In the genomic region with DNA sequence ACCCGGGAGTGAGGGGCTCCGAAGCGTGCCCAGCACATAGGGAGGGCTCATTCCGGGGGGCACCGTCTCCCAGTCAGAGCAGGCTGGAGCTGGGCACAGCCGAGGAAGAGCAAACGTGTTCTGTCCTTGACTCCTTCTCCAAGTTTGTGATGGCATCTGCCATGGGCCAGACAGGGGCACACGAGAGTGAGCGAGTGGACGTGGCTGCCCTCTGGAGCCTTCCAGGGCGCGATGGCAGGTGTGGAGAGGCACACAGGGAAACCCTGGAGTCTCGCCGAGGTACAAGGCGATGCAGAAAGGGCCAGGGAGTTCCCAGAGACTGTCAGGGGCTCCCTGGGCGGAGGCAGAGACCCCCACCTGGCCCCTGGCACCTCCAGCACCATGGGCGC, we compare ENCODE assay signal across 38 cellular contexts. TPM values are rescaled to one million over a fixed set of nuclear protein-coding genes. Genes with fewer than 3 reads are reported as not detected.
"Had no signal": no experiment of that assay in that cellular context is flagged by ENCODE, and none has a peak within 500 bp of the region (broad histone marks: within the 10 kb centered on the region; RNA-seq: fewer than 3 reads in every experiment).

No MANE protein-coding gene starts in this region.

- H3K27ac ChIP-seq: brain microvascular endothelial cell, gastroesophageal sphincter, neutrophil, sigmoid colon, suprapubic skin, tibial nerve had no signal

- H3K9me3 Mint-ChIP-seq: activated CD4-positive, alpha-beta memory T cell treated with anti-CD3 and anti-CD28 coated beads, Interleukin-2, amount 10 ng/mL, durations not matched to agents 7 days and 5 days; activated CD4-positive, alpha-beta T cell treated with anti-CD3 and anti-CD28 coated beads, Interleukin-2, amount 10 ng/mL, durations not matched to agents 7 days and 5 days; activated naive CD4-positive, alpha-beta T cell treated with anti-CD3 and anti-CD28 coated beads, Interleukin-2, amount 10 ng/mL, durations not matched to agents 7 days and 5 days; activated naive CD8-positive, alpha-beta T cell treated with anti-CD3 and anti-CD28 coated beads, Interleukin-2, amount 10 ng/mL, durations not matched to agents 7 days and 5 days; activated T-cell treated with anti-CD3 and anti-CD28 coated beads, Interleukin-2, amount 50 U/mL, for 24 hours; natural killer cell; stimulated activated naive B cell treated with anti-CD40 and anti-IgM and Interleukin-4, amounts not matched to agents 10 μg/mL and 1 μg/mL and 100 μg/mL, for 72 hours had no signal

- H3K36me3 Mint-ChIP-seq: activated naive CD4-positive, alpha-beta T cell treated with anti-CD3 and anti-CD28 coated beads, Interleukin-2, amount 10 ng/mL, durations not matched to agents 7 days and 5 days; activated naive CD8-positive, alpha-beta T cell treated with anti-CD3 and anti-CD28 coated beads, Interleukin-2, amount 10 ng/mL, durations not matched to agents 7 days and 5 days; immature natural killer cell; natural killer cell; stimulated activated naive B cell treated with anti-CD40 and anti-IgM and Interleukin-4, amounts not matched to agents 10 μg/mL and 1 μg/mL and 100 μg/mL, for 72 hours; WTC11 had no signal

- H3K4me3 Mint-ChIP-seq: activated CD4-positive, alpha-beta memory T cell treated with anti-CD3 and anti-CD28 coated beads, Interleukin-2, amount 10 ng/mL, durations not matched to agents 7 days and 5 days; activated CD4-positive, alpha-beta T cell treated with anti-CD3 and anti-CD28 coated beads, Interleukin-2, amount 10 ng/mL, durations not matched to agents 7 days and 5 days; activated naive CD4-positive, alpha-beta T cell treated with anti-CD3 and anti-CD28 coated beads, Interleukin-2, amount 10 ng/mL, durations not matched to agents 7 days and 5 days; activated naive CD8-positive, alpha-beta T cell treated with anti-CD3 and anti-CD28 coated beads, Interleukin-2, amount 10 ng/mL, durations not matched to agents 7 days and 5 days; activated T-cell treated with anti-CD3 and anti-CD28 coated beads, Interleukin-2, amount 50 U/mL, for 24 hours; immature natural killer cell; natural killer cell; stimulated activated naive B cell treated with anti-CD40 and anti-IgM and Interleukin-4, amounts not matched to agents 10 μg/mL and 1 μg/mL and 100 μg/mL, for 72 hours; WTC11 had no signal

- H3K27ac Mint-ChIP-seq: activated CD4-positive, alpha-beta memory T cell treated with anti-CD3 and anti-CD28 coated beads, Interleukin-2, amount 10 ng/mL, durations not matched to agents 7 days and 5 days; activated CD4-positive, alpha-beta T cell treated with anti-CD3 and anti-CD28 coated beads, Interleukin-2, amount 10 ng/mL, durations not matched to agents 7 days and 5 days; activated naive CD4-positive, alpha-beta T cell treated with anti-CD3 and anti-CD28 coated beads, Interleukin-2, amount 10 ng/mL, durations not matched to agents 7 days and 5 days; activated naive CD8-positive, alpha-beta T cell treated with anti-CD3 and anti-CD28 coated beads, Interleukin-2, amount 10 ng/mL, durations not matched to agents 7 days and 5 days; activated T-cell treated with anti-CD3 and anti-CD28 coated beads, Interleukin-2, amount 50 U/mL, for 24 hours; immature natural killer cell; natural killer cell; stimulated activated naive B cell treated with anti-CD40 and anti-IgM and Interleukin-4, amounts not matched to agents 10 μg/mL and 1 μg/mL and 100 μg/mL, for 72 hours; WTC11 had no signal

- H3K9me3 ChIP-seq: gastroesophageal sphincter, neutrophil, sigmoid colon, suprapubic skin, tibial nerve had no signal

- H3K36me3 ChIP-seq: brain microvascular endothelial cell, gastroesophageal sphincter, neutrophil, sigmoid colon, suprapubic skin, tibial nerve had no signal

- DNase-seq: activated CD4-positive, alpha-beta memory T cell treated with anti-CD3 and anti-CD28 coated beads, Interleukin-2, amount 10 ng/mL, durations not matched to agents 7 days and 5 days; activated CD4-positive, alpha-beta T cell treated with anti-CD3 and anti-CD28 coated beads for 1 hour; activated CD4-positive, alpha-beta T cell treated with anti-CD3 and anti-CD28 coated beads, Interleukin-2, amount 10 ng/mL, durations not matched to agents 7 days and 5 days; activated CD8-positive, alpha-beta memory T cell treated with anti-CD3 and anti-CD28 coated beads, Interleukin-2, amount 50 U/mL, for 48 hours; activated gamma-delta T cell; activated naive CD4-positive, alpha-beta T cell treated with anti-CD3 and anti-CD28 coated beads, Interleukin-2, amount 10 ng/mL, durations not matched to agents 7 days and 5 days; activated naive CD8-positive, alpha-beta T cell treated with anti-CD3 and anti-CD28 coated beads, Interleukin-2, amount 10 ng/mL, durations not matched to agents 7 days and 5 days; activated T-cell treated with anti-CD3 and anti-CD28 coated beads, Interleukin-2, amount 50 U/mL, for 24 hours; amniotic stem cell; central memory CD4-positive, alpha-beta T cell; hypothalamus; immature natural killer cell; kidney; left colon; natural killer cell; sigmoid colon; stimulated activated CD4-positive, alpha-beta T cell treated with anti-CD3 and anti-CD28 coated beads, Interleukin-1b, Interleukin-23, amount 100 ng/mL, for 48 hours; stimulated activated CD4-positive, alpha-beta T cell treated with anti-CD3 and anti-CD28 coated beads, Interleukin-4, amount 100 ng/mL, for 4 hours; stimulated activated CD8-positive, alpha-beta memory T cell treated with anti-CD3 and anti-CD28 coated beads, Interleukin-4, amount 100 ng/mL, for 48 hours; stimulated activated naive B cell treated with anti-CD40 and anti-IgM and Interleukin-4, amounts not matched to agents 10 μg/mL and 1 μg/mL and 100 μg/mL, for 72 hours had no signal

- FAIRE-seq: astrocyte, endothelial cell of umbilical vein, kidney, small intestine, TTC549, urothelium cell line had no signal

- H3K4me3 ChIP-seq: gastroesophageal sphincter, sigmoid colon, suprapubic skin, tibial nerve had no signal

- ATAC-seq: natural killer cell; stimulated activated naive B cell treated with anti-CD40 and anti-IgM and Interleukin-4, amounts not matched to agents 10 μg/mL and 1 μg/mL and 100 μg/mL, for 72 hours had no signal

- H3K4me1 ChIP-seq: sigmoid colon had no signal

- H3K4me1 Mint-ChIP-seq: activated CD4-positive, alpha-beta memory T cell treated with anti-CD3 and anti-CD28 coated beads, Interleukin-2, amount 10 ng/mL, durations not matched to agents 7 days and 5 days; activated CD4-positive, alpha-beta T cell treated with anti-CD3 and anti-CD28 coated beads, Interleukin-2, amount 10 ng/mL, durations not matched to agents 7 days and 5 days; activated naive CD4-positive, alpha-beta T cell treated with anti-CD3 and anti-CD28 coated beads, Interleukin-2, amount 10 ng/mL, durations not matched to agents 7 days and 5 days; immature natural killer cell had no signal

RNA-seq across cellular contexts. Expression of a gene that starts 9.9 kb away (rescaled TPM):
- total RNA-seq: activated CD4-positive, alpha-beta memory T cell treated with anti-CD3 and anti-CD28 coated beads, Interleukin-2, amount 10 ng/mL, durations not matched to agents 7 days and 5 days; activated CD4-positive, alpha-beta T cell treated with anti-CD3 and anti-CD28 coated beads, Interleukin-2, amount 10 ng/mL, durations not matched to agents 7 days and 5 days; activated naive CD8-positive, alpha-beta T cell treated with anti-CD3 and anti-CD28 coated beads, Interleukin-2, amount 10 ng/mL, durations not matched to agents 7 days and 5 days; astrocyte; endothelial cell of umbilical vein; fibroblast of villous mesenchyme; left colon; mononuclear cell; natural killer cell; osteocyte; renal cortical epithelial cell; T-helper 1 cell treated with Interleukin-12 subunit alpha and Interleukin-12 subunit beta and Interleukin-4 antibody, amounts not matched to agents 30 ng/mL and 1 ng/mL, for 36 hours had no signal
- polyA plus RNA-seq: endothelial cell of umbilical vein, immature natural killer cell had no signal

RNA-seq across cellular contexts. Expression of a gene that starts 58.4 kb away (rescaled TPM):
- total RNA-seq: activated CD4-positive, alpha-beta memory T cell treated with anti-CD3 and anti-CD28 coated beads, Interleukin-2, amount 10 ng/mL, durations not matched to agents 7 days and 5 days; activated CD4-positive, alpha-beta T cell treated with anti-CD3 and anti-CD28 coated beads, Interleukin-2, amount 10 ng/mL, durations not matched to agents 7 days and 5 days; activated naive CD8-positive, alpha-beta T cell treated with anti-CD3 and anti-CD28 coated beads, Interleukin-2, amount 10 ng/mL, durations not matched to agents 7 days and 5 days; endothelial cell of umbilical vein; fibroblast of lung; fibroblast of villous mesenchyme; mononuclear cell; natural killer cell; osteocyte; posterior vena cava; renal cortical epithelial cell; sigmoid colon; T-helper 1 cell treated with Interleukin-12 subunit alpha and Interleukin-12 subunit beta and Interleukin-4 antibody, amounts not matched to agents 30 ng/mL and 1 ng/mL, for 36 hours; tibial nerve had no signal
- polyA plus RNA-seq: endothelial cell of umbilical vein, fibroblast of lung, immature natural killer cell had no signal
